In genomic region chr9:100409176-100409556, GRCh38 we compare ENCODE assay signal across 17 cellular contexts. TPM values are rescaled to one million over a fixed set of nuclear protein-coding genes. Genes with fewer than 3 reads are reported as not detected.
DNase-seq lines count a peak whose midpoint lies in the region; ATAC-seq, FAIRE-seq and TF ChIP-seq lines count a peak whose summit lies in the region.
"Had no signal": no experiment of that assay in that cellular context is flagged by ENCODE, and none has a peak within 500 bp of the region (broad histone marks: within the 10 kb centered on the region; RNA-seq: fewer than 3 reads in every experiment).

No MANE protein-coding gene starts in this region.

- no peak for TF ChIP-seq POLR2A in H1 (IDR thresholded peaks at IDR 0.05; ENCODE audit: control extremely low read depth in 1 of 2, low read depth in 2 of 2, low read length in 2 of 2)

- H3K9ac ChIP-seq in mammary epithelial cell (ENCODE audit: insufficient read depth, low read length), result no peak overlapping the region
- no peak overlapping the region; a peak in 1 of 7 replicates for H3K9ac ChIP-seq in H1 (replicated peaks in 1 of 4; ENCODE audit: extremely low read depth in 1 of 4, low read depth in 3 of 4, low read length in 3 of 4)
- H3K9ac ChIP-seq: SK-N-SH had no signal

- H3K27me3 ChIP-seq in mammary epithelial cell (ENCODE audit: insufficient read depth, low read length), result no peaks in the 10 kb centered on the region
- no peaks in the 10 kb centered on the region for H3K27me3 ChIP-seq in GM23338 (ENCODE audit: insufficient read depth)
- H3K27me3 ChIP-seq in H1 (replicated peaks in 1 of 4; ENCODE audit: control insufficient read depth in 3 of 4, extremely low read depth in 1 of 4, insufficient read depth in 3 of 4, low read length in 3 of 4), result no peaks in the 10 kb centered on the region

- no peak overlapping the region for H3K14ac ChIP-seq in H1 (ENCODE audit: insufficient read length)

- H3K4me3 ChIP-seq in mammary epithelial cell (replicated peaks in 1 of 3; ENCODE audit: insufficient read depth in 1 of 3, low read depth in 2 of 3, low read length in 3 of 3), result no peak overlapping the region
- no peak overlapping the region for H3K4me3 ChIP-seq in GM23338
- H3K4me3 ChIP-seq in H1 (ENCODE audit: extremely low read depth in 1 of 4, insufficient read depth in 2 of 4, low read depth in 3 of 4, low read length in 4 of 4), result no peak overlapping the region

- DNase-seq in mammary epithelial cell (no peak), MCF 10A (ENCODE audit: unreplicated experiment) (no peak), GM23338 (ENCODE audit: low spot score) (no peak), H1 (ENCODE audit: low read depth in 1 of 2, low spot score in 2 of 2) (no peak), type B pancreatic cell (ENCODE audit: extremely low spot score, unreplicated experiment) (no peak), GOT3 (lab: John Stamatoyannopoulos, UW) (no peak), caudate nucleus (lab: John Stamatoyannopoulos, UW) (no peak)
- no peak for DNase-seq in stimulated activated CD4-positive, alpha-beta T cell treated with anti-CD3 and anti-CD28 coated beads, Interleukin-12 subunit alpha, Interleukin-12 subunit beta, amount 100 ng/mL, for 4 hours
- DNase-seq: DMS53, NCI-H1694, NCI-H2081, NCI-H345, SIG-M5, SK-N-SH had no signal

- no peaks in the 10 kb centered on the region for H3K79me1 ChIP-seq in H1 (ENCODE audit: low read depth, low read length)

- 100% methylated on average over 1 of the region's 1 CpG for WGBS in mammary epithelial cell (ENCODE audit: low coverage, missing lambda C conversion rate)
- WGBS in H1 (ENCODE audit: extremely low coverage in 1 of 2, insufficient coverage in 1 of 2, insufficient read length in 1 of 2, insufficient replicate concordance in 2 of 2, low coverage in 1 of 2, low lambda C conversion rate in 2 of 2, missing lambda C conversion rate in 1 of 2), 2 experiments, result 100% methylated on average over 1 of the region's 1 CpG; no CpG with 5 or more reads in 1 of the 2 experiments

- FAIRE-seq in H1 (lab: Jason Lieb, UNC), result no peak
- FAIRE-seq: D721Med had no signal

- H2BK12ac ChIP-seq in H1 (ENCODE audit: low read depth, low read length), result no peak overlapping the region

- no peak overlapping the region for H3K23ac ChIP-seq in H1 (ENCODE audit: insufficient read length)

- H3K79me2 ChIP-seq in mammary epithelial cell (ENCODE audit: insufficient read depth, low read length) (no peaks in the 10 kb centered on the region), GM23338 (replicated peaks; ENCODE audit: insufficient read depth) (no peaks in the 10 kb centered on the region), H1 (ENCODE audit: control insufficient read depth in 1 of 2, insufficient read depth in 2 of 2, low read length in 2 of 2) (no peaks in the 10 kb centered on the region)

- H3K56ac ChIP-seq in H1 (replicated peaks; ENCODE audit: insufficient read length, low read depth, low read length), result no peak overlapping the region

- no peak overlapping the region for H4K91ac ChIP-seq in H1 (replicated peaks; ENCODE audit: insufficient read length, low read length)

- H3F3A ChIP-seq in GM23338 (replicated peaks; ENCODE audit: low read depth), result 0 out of 2 replicates have a peak, but pooled peaks cover 3% of the 10 kb centered on the region

- no peaks in the 10 kb centered on the region for H3K9me3 ChIP-seq in mammary epithelial cell (replicated peaks; ENCODE audit: insufficient read depth, low read length)
- peaks cover 0 to 3% of the 10 kb centered on the region in 2 experiments; a peak in 1 of 4 replicates for H3K9me3 ChIP-seq in H1 (ENCODE audit: insufficient read depth in 2 of 2, low read depth in 1 of 2, low read length in 1 of 2)
- H3K9me3 ChIP-seq: SK-N-SH had no signal

- CTCF ChIA-PET in mammary epithelial cell (lab: Charles Lee; ENCODE audit: low non-redundant PET) (no interaction called here), MCF 10A (lab: Yijun Ruan, JAX) (no interaction called here), H1 (lab: Charles Lee; ENCODE audit: partially characterized antibody) (no interaction called here)

- no peak overlapping the region for H3K4ac ChIP-seq in H1 (replicated peaks; ENCODE audit: insufficient read length, low read depth, low read length)

- H3K4me1 Mint-ChIP-seq in MCF 10A (ENCODE audit: insufficient read depth, unreplicated experiment) (peaks cover 6% of the 10 kb centered on the region), GM23338 (peaks cover 10% of the 10 kb centered on the region), type B pancreatic cell (ENCODE audit: unreplicated experiment) (no peaks in the 10 kb centered on the region)

- peaks cover 6% of the 10 kb centered on the region for H3K36me3 Mint-ChIP-seq in MCF 10A (ENCODE audit: insufficient read depth, unreplicated experiment)
- H3K36me3 Mint-ChIP-seq in GM23338 (ENCODE audit: low read depth), result peaks cover 11% of the 10 kb centered on the region; the same call in 2 of the 3 replicates
- H3K36me3 Mint-ChIP-seq in type B pancreatic cell, result no peaks in the 10 kb centered on the region

- in situ Hi-C loops in mammary epithelial cell (cut with MboI; ENCODE audit: low sequenced_read_pairs in 2 of 2), result no loop called here

- no peak overlapping the region for H3K18ac ChIP-seq in H1 (ENCODE audit: extremely low read depth, low read length)

- no peak overlapping the region for H2AK5ac ChIP-seq in H1 (ENCODE audit: low read depth, low read length)

- POLR2A ChIA-PET in MCF 10A (lab: Yijun Ruan, JAX) (no interaction called here), H1 (lab: Charles Lee; ENCODE audit: partially characterized antibody) (no interaction called here)

- ATAC-seq in GM23338, result no peak
- ATAC-seq: HCT116, Panc1 had no signal

- H2BK15ac ChIP-seq in H1 (ENCODE audit: low read length), result no peak overlapping the region

- H3K4me3 Mint-ChIP-seq in MCF 10A (ENCODE audit: unreplicated experiment), result no peak overlapping the region
- no peak overlapping the region for H3K4me3 Mint-ChIP-seq in GM23338
- peak overlapping the region; percentile 33 for H3K4me3 Mint-ChIP-seq in type B pancreatic cell

- H3K4me1 ChIP-seq in mammary epithelial cell (ENCODE audit: insufficient read depth, low read length) (peaks cover 9% of the 10 kb centered on the region), GM23338 (ENCODE audit: insufficient read depth) (peaks cover 6% of the 10 kb centered on the region; the same call in 1 of the 2 replicates), H1 (replicated peaks in 1 of 4; ENCODE audit: control insufficient read depth in 3 of 4, insufficient read depth in 4 of 4, low read length in 3 of 4) (peaks cover 0 to 9% (median 2%) of the 10 kb centered on the region in 4 experiments; a peak in 4 of 7 replicates)

- H2BK5ac ChIP-seq in H1 (ENCODE audit: low read depth, low read length), result no peak overlapping the region

- H2BK120ac ChIP-seq in H1 (replicated peaks; ENCODE audit: low read depth, low read length), result no peak overlapping the region

- BruUV-seq in mammary epithelial cell (replicated peaks; lab: Mats Ljungman, UMichigan), result no TSS peak
- no TSS peak for BruUV-seq in MCF 10A (replicated peaks; lab: Mats Ljungman, UMichigan)

- H3K36me3 ChIP-seq in mammary epithelial cell (ENCODE audit: insufficient read depth, low read length) (no peaks in the 10 kb centered on the region), GM23338 (ENCODE audit: insufficient read depth) (no peaks in the 10 kb centered on the region), H1 (ENCODE audit: control insufficient read depth in 2 of 4, insufficient read depth in 4 of 4, low read length in 3 of 4) (no peaks in the 10 kb centered on the region)

- H3K23me2 ChIP-seq in H1 (ENCODE audit: low read depth, low read length), result peaks cover 3% of the 10 kb centered on the region; the same call in 1 of the 2 replicates

- H4K5ac ChIP-seq in H1 (ENCODE audit: insufficient read length, low read depth, low read length), result no peak overlapping the region

- no peaks in the 10 kb centered on the region for H4K20me1 ChIP-seq in mammary epithelial cell (ENCODE audit: insufficient read depth, low read length)
- no peaks in the 10 kb centered on the region for H4K20me1 ChIP-seq in GM23338 (replicated peaks; ENCODE audit: insufficient read depth)
- H4K20me1 ChIP-seq in H1 (replicated peaks in 1 of 2; ENCODE audit: control insufficient read depth in 1 of 2, insufficient read depth in 2 of 2, low read length in 2 of 2), result no peaks in the 10 kb centered on the region

- H2AFZ ChIP-seq in mammary epithelial cell (ENCODE audit: low read depth, low read length), result peak overlapping the region; percentile 6
- peak overlapping the region; percentile 9; the same call in 1 of the 2 replicates for H2AFZ ChIP-seq in GM23338
- H2AFZ ChIP-seq in H1 (ENCODE audit: low read length), result no peak overlapping the region

- H3K27ac ChIP-seq in mammary epithelial cell (ENCODE audit: insufficient read depth, low read depth, low read length) (no peak overlapping the region), GM23338 (ENCODE audit: low read depth) (no peak overlapping the region), H1 (ENCODE audit: low read depth, low read length) (no peak overlapping the region), caudate nucleus (ENCODE audit: low read depth, low read length) (no peak overlapping the region)

- intact Hi-C loops in mammary epithelial cell (cut with micrococcal nuclease), result no loop called here
- intact Hi-C loops in MCF 10A (cut with micrococcal nuclease), result no loop called here

- no peak overlapping the region for H3K4me2 ChIP-seq in mammary epithelial cell (ENCODE audit: insufficient read depth, low read depth, low read length)
- no peak overlapping the region for H3K4me2 ChIP-seq in GM23338
- no peak overlapping the region for H3K4me2 ChIP-seq in H1 (ENCODE audit: insufficient read depth in 1 of 2, low read depth in 2 of 2, low read length in 2 of 2)
- H3K4me2 ChIP-seq: SK-N-SH had no signal

- no peaks in the 10 kb centered on the region for H3K27me3 Mint-ChIP-seq in MCF 10A (ENCODE audit: insufficient read depth, unreplicated experiment)
- peaks cover 12% of the 10 kb centered on the region for H3K27me3 Mint-ChIP-seq in GM23338 (ENCODE audit: insufficient read depth, low read depth, poor library complexity)
- H3K27me3 Mint-ChIP-seq in type B pancreatic cell, result no peaks in the 10 kb centered on the region

- TF ChIP-seq RAD21 in H1 (IDR thresholded peaks at IDR 0.05 in 1 of 2, conservative IDR thresholded peaks at IDR 0.05 in 1 of 2; ENCODE audit: low read depth in 2 of 2, low read length in 2 of 2), result no peak

- 0 out of 2 replicates have a peak, but pooled peaks cover 2% of the 10 kb centered on the region for H3K9me2 ChIP-seq in GM23338 (ENCODE audit: insufficient read depth)
- H3K9me2 ChIP-seq: SK-N-SH had no signal

- no peak overlapping the region for H2BK20ac ChIP-seq in H1 (ENCODE audit: low read length)

- H3K9me3 Mint-ChIP-seq in MCF 10A (ENCODE audit: unreplicated experiment), result peaks cover 9% of the 10 kb centered on the region
- H3K9me3 Mint-ChIP-seq in GM23338, result peaks cover 28% of the 10 kb centered on the region
- peaks cover 4% of the 10 kb centered on the region for H3K9me3 Mint-ChIP-seq in type B pancreatic cell

- TF ChIP-seq CTCF in mammary epithelial cell (conservative IDR thresholded peaks at IDR 0.05 in 1 of 2, IDR thresholded peaks at IDR 0.05 in 1 of 2; ENCODE audit: extremely low read depth in 1 of 2, insufficient read depth in 1 of 2, low read depth in 1 of 2, low read length in 2 of 2) (no peak), MCF 10A (IDR thresholded peaks at IDR 0.05; ENCODE audit: unreplicated experiment) (no peak), GM23338 (conservative IDR thresholded peaks at IDR 0.05; ENCODE audit: low read depth in 2 of 2) (no peak), H1 (IDR thresholded peaks at IDR 0.05; ENCODE audit: control extremely low read depth in 1 of 3, insufficient read depth in 1 of 3, low read depth in 1 of 3, low read length in 3 of 3) (no peak), type B pancreatic cell (conservative IDR thresholded peaks at IDR 0.05) (no peak)

- TF ChIP-seq EP300 in H1 (IDR thresholded peaks at IDR 0.05; ENCODE audit: borderline replicate concordance in 1 of 2, low read depth in 2 of 2, low read length in 2 of 2), result no peak

- no peak overlapping the region for H4K8ac ChIP-seq in H1 (ENCODE audit: extremely low read depth, insufficient read depth, low read length)

- dilution Hi-C loops in mammary epithelial cell (cut with HindIII; ENCODE audit: low sequenced_read_pairs), result no loop called here

- H3K27ac Mint-ChIP-seq in MCF 10A (ENCODE audit: low read depth, unreplicated experiment) (no peak overlapping the region), GM23338 (no peak overlapping the region), type B pancreatic cell (no peak overlapping the region)

RNA-seq across cellular contexts. Expression of gene MSANTD3, which starts 17.8 kb away (rescaled TPM):
- total RNA-seq in mammary epithelial cell (10 to 100 TPM; 44.3 to 74.0 TPM), MCF 10A (2022) (41.3 and 56.3 TPM in 2 replicates), type B pancreatic cell (ENCODE audit: low replicate concordance) (26.4 and 35.5 TPM in 2 replicates)
- polyA plus RNA-seq in mammary epithelial cell (46.8 TPM), GM23338 (2016; fragmentation: Nextera tagmentation; extraction: Ambion mirVana) (19.0 and 19.7 TPM in 2 replicates), H1 (2011; rRNA removed) (10.4 and 12.0 TPM in 2 replicates)
- 36.7 TPM for polyA minus RNA-seq in mammary epithelial cell
- 30.6 and 34.5 TPM in 2 replicates for total RNA-seq in GM23338 (2014; rRNA removed; shearing (Covaris generic))
- 39.8 and 41.3 TPM in 2 replicates for total RNA-seq in H1 (2021; fragmentation: NEBNext Ultra II Directional; extraction: Animal tissue kit (Norgen Biotek cat#: 25700))
- 19.4 TPM for polyA plus RNA-seq in H1 (2011; cell fraction: cytosol; rRNA removed)
- 23.0 TPM for polyA plus RNA-seq in H1 (2011; cell fraction: nucleus; rRNA removed)
- 22.9 to 27.1 TPM (median 24.3 TPM) in 4 replicates for polyA plus RNA-seq in H1 (2012, experiment 1 of 2)
- polyA plus RNA-seq in H1 (2012, experiment 2 of 2), result 12.2 TPM
- polyA plus RNA-seq in H1 (2013, experiment 1 of 2), result 28.3 TPM
- polyA plus RNA-seq in H1 (2013, experiment 2 of 2), result 29.6 TPM
- polyA minus RNA-seq in H1 (2011; rRNA and poly(A)+ RNA removed), result 11.9 and 13.5 TPM in 2 replicates
- polyA minus RNA-seq in H1 (2011; cell fraction: cytosol; rRNA and poly(A)+ RNA removed), result 16.3 TPM
- polyA minus RNA-seq in H1 (2011; cell fraction: nucleus; rRNA and poly(A)+ RNA removed), result 13.7 TPM

RNA-seq across cellular contexts. Expression of gene TEX10, which starts 56.4 kb away (rescaled TPM):
- 10 to 100 TPM; 30.3 to 36.8 TPM for total RNA-seq in mammary epithelial cell
- 27.8 TPM for polyA plus RNA-seq in mammary epithelial cell
- 40.7 TPM for polyA minus RNA-seq in mammary epithelial cell
- total RNA-seq in MCF 10A (2022), result 37.0 and 38.2 TPM in 2 replicates
- total RNA-seq in GM23338 (2014; rRNA removed; shearing (Covaris generic)), result 98.7 and 102 TPM in 2 replicates
- polyA plus RNA-seq in GM23338 (2016; fragmentation: Nextera tagmentation; extraction: Ambion mirVana), result 28.5 and 35.0 TPM in 2 replicates
- 77.6 and 81.0 TPM in 2 replicates for total RNA-seq in H1 (2021; fragmentation: NEBNext Ultra II Directional; extraction: Animal tissue kit (Norgen Biotek cat#: 25700))
- 25.1 and 46.9 TPM in 2 replicates for polyA plus RNA-seq in H1 (2011; rRNA removed)
- polyA plus RNA-seq in H1 (2011; cell fraction: cytosol; rRNA removed), result 41.1 TPM
- polyA plus RNA-seq in H1 (2011; cell fraction: nucleus; rRNA removed), result 23.7 TPM
- polyA plus RNA-seq in H1 (2012, experiment 1 of 2), result 44.4 to 60.9 TPM (median 48.7 TPM) in 4 replicates
- 8.6 TPM for polyA plus RNA-seq in H1 (2012, experiment 2 of 2)
- 60.2 TPM for polyA plus RNA-seq in H1 (2013, experiment 1 of 2)
- polyA plus RNA-seq in H1 (2013, experiment 2 of 2), result 57.8 TPM
- polyA minus RNA-seq in H1 (2011; rRNA and poly(A)+ RNA removed), result 74.1 and 94.5 TPM in 2 replicates
- 31.6 TPM for polyA minus RNA-seq in H1 (2011; cell fraction: cytosol; rRNA and poly(A)+ RNA removed)
- 90.1 TPM for polyA minus RNA-seq in H1 (2011; cell fraction: nucleus; rRNA and poly(A)+ RNA removed)
- total RNA-seq in type B pancreatic cell (ENCODE audit: low replicate concordance), result 34.2 and 41.9 TPM in 2 replicates
